Comparison of ENCODE assay signal across 10 cellular contexts in genomic region chr16:12896562-12896961, GRCh38. TPM values are rescaled to one million over a fixed set of nuclear protein-coding genes. Genes with fewer than 3 reads are reported as not detected.
A peak's percentile ranks its signal among the peaks of the same experiment; 100 is the strongest.
DNase-seq lines count a peak whose midpoint lies in the region; ATAC-seq and TF ChIP-seq lines count a peak whose summit lies in the region.
"Had no signal": no experiment of that assay in that cellular context is flagged by ENCODE, and none has a peak within 500 bp of the region (broad histone marks: within the 10 kb centered on the region; RNA-seq: fewer than 3 reads in every experiment).

No MANE protein-coding gene starts in this region.

- no peak for TF ChIP-seq EP300 in Ishikawa (IDR thresholded peaks at IDR 0.05; ENCODE audit: borderline replicate concordance)

- H3K9ac ChIP-seq in liver (ENCODE audit: low read depth in 1 of 2, low read length in 2 of 2) = no peak overlapping the region

- WGBS in liver = 29% methylated on average over 4 of the region's 4 CpGs

- ATAC-seq in GM19397 (IDR thresholded peaks at IDR 0.05; ENCODE audit: unreplicated experiment) = no peak

- H3K36me3 ChIP-seq in liver (ENCODE audit: control insufficient read depth in 4 of 4, insufficient read depth in 3 of 4, low read depth in 1 of 4, low read length in 3 of 4) = no peaks in the 10 kb centered on the region
- H3K36me3 ChIP-seq in effector memory CD4-positive, alpha-beta T cell (ENCODE audit: control insufficient read depth, insufficient read depth, low read length) = no peaks in the 10 kb centered on the region

- peaks cover 0 to 9% (median 3%) of the 10 kb centered on the region in 4 donors for H3K27me3 ChIP-seq in liver (ENCODE audit: control insufficient read depth in 4 of 4, insufficient read depth in 4 of 4, low read length in 3 of 4)
- peaks cover 8% of the 10 kb centered on the region for H3K27me3 ChIP-seq in effector memory CD4-positive, alpha-beta T cell (replicated peaks; ENCODE audit: control insufficient read depth, insufficient read depth, low read length, poor library complexity, severe bottlenecking)

- H3K4me3 ChIP-seq in liver (ENCODE audit: low read depth in 1 of 3, low read length in 3 of 3) = no peak overlapping the region
- H3K4me3 ChIP-seq in effector memory CD4-positive, alpha-beta T cell (ENCODE audit: insufficient read depth, low read depth, low read length, poor library complexity, severe bottlenecking) = no peak overlapping the region
- H3K4me3 ChIP-seq: skin epidermis had no signal

- peaks cover 0 to 8% (median 2%) of the 10 kb centered on the region in 4 donors for H3K4me1 ChIP-seq in liver (ENCODE audit: control insufficient read depth in 4 of 4, insufficient read depth in 4 of 4, low read length in 3 of 4)
- H3K4me1 ChIP-seq in effector memory CD4-positive, alpha-beta T cell (ENCODE audit: control insufficient read depth, insufficient read depth, low read length, poor library complexity, severe bottlenecking) = no peaks in the 10 kb centered on the region

- TF ChIP-seq RAD21 in Ishikawa (IDR thresholded peaks at IDR 0.05; ENCODE audit: low read depth) = peak; percentile 50
- TF ChIP-seq RAD21 in liver (IDR thresholded peaks at IDR 0.05) = peak; percentile 86 to 92

- H3K27ac ChIP-seq in VCaP = no peak overlapping the region
- H3K27ac ChIP-seq in liver (ENCODE audit: low read depth in 1 of 2, low read length in 2 of 2) = no peak overlapping the region
- no peak overlapping the region for H3K27ac ChIP-seq in effector memory CD4-positive, alpha-beta T cell (ENCODE audit: insufficient read depth, low read length, poor library complexity, severe bottlenecking)
- H3K27ac ChIP-seq: skin epidermis had no signal

- H3K9me3 ChIP-seq in liver (ENCODE audit: control insufficient read depth in 4 of 4, low read length in 3 of 4) = no peaks in the 10 kb centered on the region
- H3K9me3 ChIP-seq in effector memory CD4-positive, alpha-beta T cell (ENCODE audit: control insufficient read depth, low read length) = no peaks in the 10 kb centered on the region

- TF ChIP-seq CTCF in VCaP (conservative IDR thresholded peaks at IDR 0.05) = peak; percentile 71
- TF ChIP-seq CTCF in liver (IDR thresholded peaks at IDR 0.05; ENCODE audit: low read depth, low read length, missing input control) = peak; percentile 66

- DNase-seq in DMS 273 treated with DMSO at 0.1 percent for 48 hours (lab: John Stamatoyannopoulos, UW) = peak; percentile 5
- no peak for DNase-seq in HPDE6-E6E7 (ENCODE audit: extremely low spot score)
- no peak for DNase-seq in activated naive CD4-positive, alpha-beta T cell (lab: John Stamatoyannopoulos, UW)
- no peak for DNase-seq in effector memory CD4-positive, alpha-beta T cell
- DNase-seq: activated naive CD8-positive, alpha-beta T cell treated with anti-CD3 and anti-CD28 coated beads, Interleukin-2, amount 10 ng/mL, durations not matched to agents 7 days and 5 days had no signal

TF ChIP-seq in Ishikawa, 13 proteins besides CTCF, POLR2A, EP300 and RAD21 (continues in another document):
- no peak for TF ChIP-seq NFIC (IDR thresholded peaks at IDR 0.05)
- TF ChIP-seq TEAD4 (IDR thresholded peaks at IDR 0.05) = no peak
- TF ChIP-seq ZBTB7A (IDR thresholded peaks at IDR 0.05; ENCODE audit: low read depth) = no peak
- no peak for TF ChIP-seq TCF12 (IDR thresholded peaks at IDR 0.05; ENCODE audit: low read depth)
- TF ChIP-seq USF1 (IDR thresholded peaks at IDR 0.05) = no peak
- TF ChIP-seq TAF1 (IDR thresholded peaks at IDR 0.05; ENCODE audit: low read depth) = no peak
- no peak for TF ChIP-seq YY1 (IDR thresholded peaks at IDR 0.05; ENCODE audit: low read depth)
- TF ChIP-seq CREB1 (IDR thresholded peaks at IDR 0.05; ENCODE audit: low read depth) = no peak
- no peak for TF ChIP-seq CEBPB (IDR thresholded peaks at IDR 0.05)
- TF ChIP-seq FOXM1 (IDR thresholded peaks at IDR 0.05; ENCODE audit: borderline replicate concordance, low read depth) = no peak
- no peak for TF ChIP-seq EGR1 (IDR thresholded peaks at IDR 0.05)
- no peak for TF ChIP-seq REST (IDR thresholded peaks at IDR 0.05; ENCODE audit: low read depth)

TF ChIP-seq in liver, 16 proteins besides CTCF, POLR2A, EP300 and RAD21:
- TF ChIP-seq MAX (IDR thresholded peaks at IDR 0.05) (no peak), HNF4A (conservative IDR thresholded peaks at IDR 0.05) (no peak)

RNA-seq across cellular contexts. Expression of gene SHISA9, which starts 4.8 kb away (rescaled TPM):
- total RNA-seq in liver = under 1 TPM; under 0.01 to 0.08 TPM
- polyA plus RNA-seq in liver = under 1 TPM in 1 of 2 donors, not detected in 1; 0.07 TPM
- total RNA-seq: activated naive CD8-positive, alpha-beta T cell treated with anti-CD3 and anti-CD28 coated beads, Interleukin-2, amount 10 ng/mL, durations not matched to agents 7 days and 5 days had no signal
